In the genomic region with DNA sequence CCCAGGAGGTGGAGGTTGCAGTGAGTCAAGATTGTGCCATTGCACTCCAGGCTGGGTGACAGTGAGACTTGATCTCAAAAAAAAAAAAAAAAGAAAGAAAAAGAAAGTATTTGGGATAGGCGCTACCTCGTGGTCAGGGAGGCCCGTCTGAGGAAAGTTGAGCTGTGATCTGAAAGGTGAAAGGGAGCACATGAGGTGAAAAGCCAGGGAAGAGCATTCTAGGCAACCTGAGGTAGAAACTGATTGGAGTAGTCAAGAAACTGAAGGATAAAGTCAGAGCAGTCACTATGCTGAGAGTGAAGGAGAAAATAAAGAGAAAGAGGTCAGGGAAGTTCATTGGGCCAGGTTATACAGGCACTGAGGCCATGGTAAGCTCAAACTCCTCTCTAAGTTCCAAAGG, we compare ENCODE assay signal across 15 cellular contexts.
"Had no signal": no experiment of that assay in that cellular context is flagged by ENCODE, and none has a peak within 500 bp of the region (broad histone marks: within the 10 kb centered on the region; RNA-seq: fewer than 3 reads in every experiment).

No MANE protein-coding gene starts in this region.

- H3K27ac Mint-ChIP-seq: nephron had no signal

- H3K9me3 Mint-ChIP-seq: brain, immature natural killer cell, nephron had no signal

- H3K4me1 Mint-ChIP-seq: brain, nephron had no signal

- H3K4me3 ChIP-seq: esophagus squamous epithelium, psoas muscle, right lobe of liver, SJCRH30, testis had no signal

- DNase-seq: activated effector memory CD4-positive, alpha-beta T cell treated with anti-CD3 and anti-CD28 coated beads, Interleukin-2, amount 50 U/mL, for 16 hours; esophagus squamous epithelium; foreskin fibroblast; glutamatergic neuron; immature natural killer cell; left colon; psoas muscle; SJCRH30; stimulated activated naive CD4-positive, alpha-beta T cell; T-helper 9 cell; testis had no signal

- H3K27ac ChIP-seq: esophagus squamous epithelium, psoas muscle, right lobe of liver, SJCRH30, VCaP had no signal

- H3K27me3 Mint-ChIP-seq: brain had no signal

- H3K9me3 ChIP-seq: esophagus squamous epithelium, psoas muscle, right lobe of liver, SJCRH30, testis had no signal

- H3K4me1 ChIP-seq: psoas muscle, right lobe of liver, SJCRH30 had no signal

- H3K4me3 Mint-ChIP-seq: immature natural killer cell, nephron had no signal

- ATAC-seq: left colon, psoas muscle, right lobe of liver had no signal
